In the genomic region with DNA sequence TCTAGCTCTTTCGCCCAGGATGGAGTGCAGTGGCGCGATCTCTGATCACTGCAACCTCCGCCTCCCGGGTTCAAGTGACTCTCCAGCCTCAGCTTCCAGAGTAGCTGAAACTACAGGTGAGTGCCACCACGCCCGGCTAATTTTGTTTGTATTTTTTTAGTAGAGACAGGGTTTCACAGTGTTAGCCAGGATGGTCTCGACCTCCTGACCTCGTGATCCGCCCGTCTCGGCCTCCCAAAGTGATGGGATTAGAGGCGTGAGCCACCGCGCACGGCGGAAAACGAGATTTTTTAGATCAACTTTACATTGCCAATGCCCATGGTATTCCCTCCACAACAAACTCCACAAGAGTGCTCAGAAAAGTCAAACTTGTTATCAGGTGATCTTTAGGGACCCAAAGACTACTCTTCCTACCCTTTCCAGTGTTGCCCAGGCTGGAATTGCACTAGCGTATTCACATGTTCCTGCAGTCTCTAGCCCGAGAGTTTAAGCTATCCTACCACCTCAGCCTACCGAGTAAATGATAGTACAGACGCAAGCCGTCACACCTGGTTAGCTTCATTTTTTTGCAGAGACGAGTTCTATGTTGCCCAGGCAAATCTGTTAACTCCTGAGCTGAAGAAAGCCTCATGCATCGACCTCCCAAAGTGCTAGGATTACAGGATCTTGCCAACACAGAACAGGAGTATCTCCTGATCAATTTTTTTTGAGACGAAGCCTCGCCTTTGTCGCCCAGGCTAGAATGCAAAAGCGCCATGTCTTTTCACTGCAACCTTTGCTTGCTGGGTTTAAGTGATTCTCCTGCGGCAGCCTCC, we compare ENCODE assay signal across 9 cellular contexts.
DNase-seq lines count a peak whose midpoint lies in the region; ATAC-seq and TF ChIP-seq lines count a peak whose summit lies in the region.
"Had no signal": no experiment of that assay in that cellular context is flagged by ENCODE, and none has a peak within 500 bp of the region (broad histone marks: within the 10 kb centered on the region; RNA-seq: fewer than 3 reads in every experiment).

No MANE protein-coding gene starts in this region.

- CTCF ChIA-PET in activated CD8-positive, alpha-beta T cell treated with anti-CD3 and anti-CD28 coated beads for 36 hours (lab: Charles Lee): interaction anchor here (0.9 to 2.4 kb wide), 7 partner anchors 9 to 43 kb away, joined by 4 to 13 read pairs (median 7); a partner anchor contains a TSS

- no peaks in the 10 kb centered on the region for H3K9me3 Mint-ChIP-seq in activated CD8-positive, alpha-beta T cell treated with anti-CD3 and anti-CD28 coated beads for 36 hours
- H3K9me3 Mint-ChIP-seq: T-cell had no signal

- DNase-seq in DMS53 treated with DMSO at 0.1 percent for 48 hours (lab: John Stamatoyannopoulos, UW; ENCODE audit: unreplicated experiment): peak; percentile 67
- DNase-seq in HUDEP-2 (lab: John Stamatoyannopoulos, UW; ENCODE audit: unreplicated experiment in 76 of 76): peak in 46 of 76 experiments; percentile 44 to 86 (median 68)
- DNase-seq in activated CD8-positive, alpha-beta T cell treated with anti-CD3 and anti-CD28 coated beads for 36 hours: peak; percentile 53
- DNase-seq in iris pigment epithelial cell (ENCODE audit: low read depth): peak; percentile 25
- no peak for DNase-seq in thoracic aorta (ENCODE audit: low spot score)
- no peak for DNase-seq in NK-92 (lab: John Stamatoyannopoulos, UW; ENCODE audit: unreplicated experiment)

- H3K4me3 ChIP-seq in thoracic aorta: peak overlapping the region; percentile 81

- H3K27ac Mint-ChIP-seq in activated CD8-positive, alpha-beta T cell treated with anti-CD3 and anti-CD28 coated beads for 36 hours: no peak overlapping the region
- H3K27ac Mint-ChIP-seq: T-cell had no signal

- peak; percentile 5 for ATAC-seq in activated CD8-positive, alpha-beta T cell treated with anti-CD3 and anti-CD28 coated beads for 36 hours
- no peak for ATAC-seq in thoracic aorta (ENCODE audit: insufficient number of reproducible peaks, low FRiP score, low read depth)
- ATAC-seq in GM19023 (IDR thresholded peaks at IDR 0.05; ENCODE audit: unreplicated experiment): no peak
- ATAC-seq in GM19324 (IDR thresholded peaks at IDR 0.05; ENCODE audit: low FRiP score, unreplicated experiment): no peak

- H3K36me3 Mint-ChIP-seq in activated CD8-positive, alpha-beta T cell treated with anti-CD3 and anti-CD28 coated beads for 36 hours (ENCODE audit: low read depth): no peaks in the 10 kb centered on the region
- H3K36me3 Mint-ChIP-seq: T-cell had no signal

- H3K36me3 ChIP-seq in thoracic aorta: no peaks in the 10 kb centered on the region

- H3K4me3 Mint-ChIP-seq in activated CD8-positive, alpha-beta T cell treated with anti-CD3 and anti-CD28 coated beads for 36 hours: no peak overlapping the region

- no peaks in the 10 kb centered on the region for H3K27me3 Mint-ChIP-seq in activated CD8-positive, alpha-beta T cell treated with anti-CD3 and anti-CD28 coated beads for 36 hours
- H3K27me3 Mint-ChIP-seq: T-cell had no signal

- no peaks in the 10 kb centered on the region for H3K9me3 ChIP-seq in thoracic aorta

- H3K27ac ChIP-seq in thoracic aorta: peak overlapping the region; percentile 91 to 98

- intact Hi-C loops in activated CD8-positive, alpha-beta T cell treated with anti-CD3 and anti-CD28 coated beads for 36 hours (cut with micrococcal nuclease): loop anchor here (1.0 to 5.0 kb wide), 3 partner anchors 10 to 57 kb away; a partner anchor contains a TSS

- H3K27me3 ChIP-seq in thoracic aorta (replicated peaks; ENCODE audit: insufficient read depth): no peaks in the 10 kb centered on the region

- peaks cover 11% of the 10 kb centered on the region for H3K4me1 Mint-ChIP-seq in activated CD8-positive, alpha-beta T cell treated with anti-CD3 and anti-CD28 coated beads for 36 hours (ENCODE audit: low read depth)

- POLR2A ChIA-PET in activated CD8-positive, alpha-beta T cell treated with anti-CD3 and anti-CD28 coated beads for 36 hours (lab: Charles Lee): interaction anchor here (0.6 to 27.2 kb wide), 37 partner anchors 10 to 1678 kb away, joined by 3 to 883 read pairs (median 9); a partner anchor contains a TSS

- H3K4me1 ChIP-seq in thoracic aorta (ENCODE audit: control insufficient read depth in 1 of 2, low read depth in 2 of 2): peaks cover 6 to 25% of the 10 kb centered on the region in 2 donors

- no peak for TF ChIP-seq CTCF in activated CD8-positive, alpha-beta T cell treated with anti-CD3 and anti-CD28 coated beads for 36 hours (IDR thresholded peaks at IDR 0.05)
- TF ChIP-seq CTCF in thoracic aorta (IDR thresholded peaks at IDR 0.05): no peak

Comparison
In these comparisons a context has a peak if more than half of its experiments do, and no peak if none do; other contexts are left out.
1. DNase-seq: peak in DMS53 treated with DMSO at 0.1 percent for 48 hours (single experiment), HUDEP-2 (46 of 76), activated CD8-positive, alpha-beta T cell treated with anti-CD3 and anti-CD28 coated beads for 36 hours (single experiment) and iris pigment epithelial cell (single experiment); none in thoracic aorta (single experiment) and NK-92 (single experiment).